In genomic region chr10:132036887-132037675, GRCh38 we compare ENCODE assay signal across 8 cellular contexts. TPM values are rescaled to one million over a fixed set of nuclear protein-coding genes. Genes with fewer than 3 reads are reported as not detected.
DNase-seq lines count a peak whose midpoint lies in the region; ATAC-seq and TF ChIP-seq lines count a peak whose summit lies in the region.

No MANE protein-coding gene starts in this region.

- no peaks in the 10 kb centered on the region for H3K79me2 ChIP-seq in neural cell (replicated peaks; ENCODE audit: insufficient read depth, low read length)

- no peak for TF ChIP-seq EP300 in neural cell (conservative IDR thresholded peaks at IDR 0.05; ENCODE audit: poor library complexity, severe bottlenecking)

- TF ChIP-seq CTCF in 22Rv1 (IDR thresholded peaks at IDR 0.05) (peak; percentile 16; the same call in 1 of the 2 replicates), LNCaP clone FGC (IDR thresholded peaks at IDR 0.05; ENCODE audit: control insufficient read depth, extremely low read depth, insufficient read depth) (0 out of 2 replicates have a peak, but pooled peaks have one; percentile 4), foreskin keratinocyte (conservative IDR thresholded peaks at IDR 0.05) (peak; percentile 9), neural cell (IDR thresholded peaks at IDR 0.05; ENCODE audit: poor library complexity, severe bottlenecking) (peak; percentile 45)

- peak overlapping the region; percentile 34 for H2AFZ ChIP-seq in neural cell (ENCODE audit: low read depth, low read length)

- H3K27me3 ChIP-seq in foreskin keratinocyte, result peaks cover 46% of the 10 kb centered on the region
- peaks cover 48% of the 10 kb centered on the region for H3K27me3 ChIP-seq in neural cell (ENCODE audit: insufficient read depth, low read depth, low read length)

- H3F3A ChIP-seq in neural cell (ENCODE audit: insufficient read depth, low read length, poor library complexity, severe bottlenecking), result no peaks in the 10 kb centered on the region

- H3K9me3 ChIP-seq in neural cell (ENCODE audit: low read length), result peaks cover 3% of the 10 kb centered on the region

- peak; percentile 35 for TF ChIP-seq RAD21 in neural cell (conservative IDR thresholded peaks at IDR 0.05)

- DNase-seq in LNCaP clone FGC (ENCODE audit: low read depth), result no peak
- DNase-seq in foreskin keratinocyte, result no peak
- DNase-seq in COLO829 (ENCODE audit: low spot score), result no peak
- DNase-seq in 8988T, result no peak
- DNase-seq in NCI-H2171 (lab: John Stamatoyannopoulos, UW), result no peak
- DNase-seq in LoVo (ENCODE audit: low spot score), result no peak

- H3K4me3 ChIP-seq in LNCaP clone FGC (ENCODE audit: low read depth, low read length) (0 out of 2 replicates have a peak overlapping the region, but pooled peaks have one; percentile 7), neural cell (ENCODE audit: low read length) (peak overlapping the region; percentile 69)

- H3K27ac ChIP-seq in 22Rv1 (no peak overlapping the region), foreskin keratinocyte (no peak overlapping the region), neural cell (ENCODE audit: low read length) (no peak overlapping the region)

- peak; percentile 37 for ATAC-seq in foreskin keratinocyte

- H3K9ac ChIP-seq in neural cell (ENCODE audit: low read length), result peak overlapping the region; percentile 69

- H4K20me1 ChIP-seq in neural cell (ENCODE audit: insufficient read depth), result no peaks in the 10 kb centered on the region

- H3K36me3 ChIP-seq in neural cell (ENCODE audit: insufficient read depth, low read length), result no peaks in the 10 kb centered on the region

- no peaks in the 10 kb centered on the region for H3K4me1 ChIP-seq in foreskin keratinocyte

- no peaks in the 10 kb centered on the region for H3K9me2 ChIP-seq in neural cell (ENCODE audit: insufficient read depth, low read length)

- peak overlapping the region; percentile 81 for H3K4me2 ChIP-seq in neural cell (ENCODE audit: low read length)

TF ChIP-seq in neural cell, 6 proteins besides CTCF, POLR2A, EP300 and RAD21:
- TF ChIP-seq MXI1 (conservative IDR thresholded peaks at IDR 0.05; ENCODE audit: poor library complexity, severe bottlenecking), result peak; percentile 33
- TF ChIP-seq REST (IDR thresholded peaks at IDR 0.05; ENCODE audit: borderline replicate concordance), result no peak
- TF ChIP-seq EZH2 (IDR thresholded peaks at IDR 0.05; ENCODE audit: borderline replicate concordance, insufficient read depth, low read length, poor library complexity, severe bottlenecking), result no peak
- peak; percentile 65 for TF ChIP-seq POLR2AphosphoS5 (IDR thresholded peaks at IDR 0.05)
- TF ChIP-seq TAF1 (IDR thresholded peaks at IDR 0.05; ENCODE audit: low read depth), result no peak
- TF ChIP-seq SMC3 (conservative IDR thresholded peaks at IDR 0.05; ENCODE audit: poor library complexity), result peak; percentile 41

RNA-seq across cellular contexts. Expression of gene JAKMIP3, which starts 28.7 kb away (rescaled TPM):
- total RNA-seq in foreskin keratinocyte, result 0.04 TPM in 1 of 2 replicates, not detected in the other
- polyA plus RNA-seq in foreskin keratinocyte, result not detected in 2 replicates
- 5.1 and 6.3 TPM in 2 replicates for polyA plus RNA-seq in neural cell
- 6.8 and 7.4 TPM in 2 replicates for polyA minus RNA-seq in neural cell

RNA-seq across cellular contexts. Expression of gene BNIP3, which starts 55.4 kb away (rescaled TPM):
- 31.1 and 37.9 TPM in 2 replicates for total RNA-seq in foreskin keratinocyte
- polyA plus RNA-seq in foreskin keratinocyte (26.0 and 36.0 TPM in 2 replicates), neural cell (77.1 and 95.9 TPM in 2 replicates)
- 32.4 and 35.1 TPM in 2 replicates for polyA minus RNA-seq in neural cell
